ENCODE assay signal across 12 cellular contexts in genomic region chr10:70742537-70743429, GRCh38. TPM values are rescaled to one million over a fixed set of nuclear protein-coding genes. Genes with fewer than 3 reads are reported as not detected.
DNase-seq lines count a peak whose midpoint lies in the region; ATAC-seq and TF ChIP-seq lines count a peak whose summit lies in the region.
"Had no signal": no experiment of that assay in that cellular context is flagged by ENCODE, and none has a peak within 500 bp of the region (broad histone marks: within the 10 kb centered on the region; RNA-seq: fewer than 3 reads in every experiment).

No MANE protein-coding gene starts in this region.

- H3K36me3 ChIP-seq in MG63 = no peaks in the 10 kb centered on the region; the same call in 1 of the 2 replicates

- no peak overlapping the region for H3K4me3 ChIP-seq in MG63

- H3K27ac Mint-ChIP-seq in mesothelial cell of epicardium = peak overlapping the region; percentile 78
- H3K27ac Mint-ChIP-seq: progenitor cell of endocrine pancreas had no signal

- TF ChIP-seq CTCF in AG09319 (IDR thresholded peaks at IDR 0.05; ENCODE audit: low read depth, low read length) (no peak), mesothelial cell of epicardium (IDR thresholded peaks at IDR 0.05; ENCODE audit: unreplicated experiment) (no peak)

- no peaks in the 10 kb centered on the region for H3K9me3 ChIP-seq in MG63

- H3K9me3 Mint-ChIP-seq in mesothelial cell of epicardium = peaks cover 3% of the 10 kb centered on the region

- no peaks in the 10 kb centered on the region for H3K36me3 Mint-ChIP-seq in mesothelial cell of epicardium

- no peak for ATAC-seq in HG02884 (IDR thresholded peaks at IDR 0.05; ENCODE audit: unreplicated experiment)
- no peak for ATAC-seq in GM18867 (IDR thresholded peaks at IDR 0.05; ENCODE audit: unreplicated experiment)

- DNase-seq in AG09319 (ENCODE audit: extremely low read depth, low read depth) = peak; percentile 45
- peak; percentile 71 for DNase-seq in MG63
- DNase-seq in dermis blood vessel endothelial cell = peak; percentile 73
- DNase-seq in mesothelial cell of epicardium (ENCODE audit: low spot score in 2 of 2, unreplicated experiment in 2 of 2) = no peak
- DNase-seq in DMS79 (lab: John Stamatoyannopoulos, UW) = no peak
- DNase-seq in DMS 273 treated with DMSO at 0.1 percent for 48 hours (lab: John Stamatoyannopoulos, UW) = no peak
- DNase-seq: activated naive CD4-positive, alpha-beta T cell treated with anti-CD3 and anti-CD28 coated beads, Interleukin-2, amount 50 U/mL, for 16 hours; NCI-H187 treated with DMSO at 0.1 percent for 48 hours had no signal

- no peaks in the 10 kb centered on the region for H3K27me3 ChIP-seq in MG63

- no peak overlapping the region for H3K4me3 Mint-ChIP-seq in mesothelial cell of epicardium

- no peaks in the 10 kb centered on the region for H3K27me3 Mint-ChIP-seq in mesothelial cell of epicardium (ENCODE audit: low read depth)

- H3K4me1 Mint-ChIP-seq in mesothelial cell of epicardium = peaks cover 10% of the 10 kb centered on the region

RNA-seq across cellular contexts. Expression of gene TBATA, which starts 42.4 kb away (rescaled TPM):
- total RNA-seq in MG63 (2014; rRNA removed; shearing (Covaris generic); ENCODE audit: low replicate concordance) = not detected in 2 replicates
- total RNA-seq in dermis blood vessel endothelial cell = not detected in 2 replicates
- not detected in 3 replicates for total RNA-seq in mesothelial cell of epicardium
- total RNA-seq: progenitor cell of endocrine pancreas; T-helper 2 cell treated with Interferon-gamma antibody and Interleukin-4, amounts not matched to agents 100 ng/mL and 5 ng/mL, for 36 hours had no signal

Comparison
In these comparisons a context has a peak if more than half of its experiments do, and no peak if none do; other contexts are left out.
1. DNase-seq: peak in AG09319 (single experiment), MG63 (single experiment) and dermis blood vessel endothelial cell (single experiment); none in mesothelial cell of epicardium (0 of 2), DMS79 (single experiment) and DMS 273 treated with DMSO at 0.1 percent for 48 hours (single experiment).